ENCODE assay signal across 8 cellular contexts in genomic region chr2:111121873-111122630, GRCh38.
DNase-seq lines count a peak whose midpoint lies in the region; ATAC-seq and TF ChIP-seq lines count a peak whose summit lies in the region.

No MANE protein-coding gene starts in this region.

- ATAC-seq in GM18907 (IDR thresholded peaks at IDR 0.05; ENCODE audit: unreplicated experiment) (peak; percentile 50), HG03108 (IDR thresholded peaks at IDR 0.05; ENCODE audit: unreplicated experiment) (peak; percentile 40)

- peak overlapping the region; percentile 86 for H3K4me3 ChIP-seq in choroid plexus epithelial cell (ENCODE audit: low read depth, low read length)

- DNase-seq in AG08395 (ENCODE audit: low spot score) (peak; percentile 94), NCI-H2227 (lab: John Stamatoyannopoulos, UW; ENCODE audit: unreplicated experiment) (peak; percentile 96), choroid plexus epithelial cell (ENCODE audit: low read depth) (peak; percentile 87), kidney glomerular epithelial cell (lab: John Stamatoyannopoulos, UW) (peak; percentile 74)
- DNase-seq in activated CD4-positive, CD25-positive, alpha-beta regulatory T cell treated with anti-CD3 and anti-CD28 coated beads, Interleukin-2, amount 50 U/mL, for 16 hours (ENCODE audit: low read depth, low spot score): peak; percentile 54
- peak; percentile 62 to 70 for DNase-seq in stimulated activated CD4-positive, alpha-beta T cell treated with anti-CD3 and anti-CD28 coated beads, Interleukin-15, amount 100 ng/mL, for 1 hour (ENCODE audit: low read depth in 1 of 2, low spot score in 1 of 2)

- no peak for TF ChIP-seq CTCF in choroid plexus epithelial cell (conservative IDR thresholded peaks at IDR 0.05; ENCODE audit: low read depth, low read length)

Comparison
In these comparisons a context has a peak if more than half of its experiments do, and no peak if none do; other contexts are left out.
1. Peak in every context shown above with its lines: DNase-seq, ATAC-seq and H3K4me3 ChIP-seq.